In the genomic region with DNA sequence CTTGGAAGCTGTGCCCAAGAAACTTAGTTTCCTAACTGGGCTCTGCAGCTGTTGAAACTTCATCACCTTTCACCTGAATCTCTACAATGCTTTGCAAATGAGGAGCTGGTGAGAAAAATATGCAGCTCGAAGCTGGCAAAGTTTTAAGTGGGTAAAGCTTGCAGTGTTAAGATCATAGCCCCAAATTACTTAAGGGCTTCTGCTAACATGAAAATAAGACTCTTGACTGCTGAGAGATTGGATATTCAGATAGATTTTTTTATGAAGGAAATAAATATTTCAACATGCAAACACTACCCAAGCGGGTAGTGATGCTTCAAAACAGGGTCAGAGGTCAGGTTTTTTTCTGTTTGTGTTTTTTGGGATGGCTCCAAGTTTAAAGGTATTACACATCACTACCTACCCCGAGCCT, we compare ENCODE assay signal across 22 cellular contexts.
"Had no signal": no experiment of that assay in that cellular context is flagged by ENCODE, and none has a peak within 500 bp of the region (broad histone marks: within the 10 kb centered on the region; RNA-seq: fewer than 3 reads in every experiment).

No MANE protein-coding gene starts in this region.

- H2AFZ ChIP-seq: hepatocyte had no signal

- H3K4me1 ChIP-seq: adrenal gland, vagina had no signal

- H3K36me3 Mint-ChIP-seq: activated naive CD4-positive, alpha-beta T cell treated with anti-CD3 and anti-CD28 coated beads, Interleukin-2, amount 50 U/mL, for 72 hours; natural killer cell treated with Interleukin-12 subunit alpha and Interleukin-12 subunit beta and Interleukin-15 and Interleukin-18, amount 100 ng/mL, for 72 hours had no signal

- H3K4me2 ChIP-seq: hepatocyte, smooth muscle cell had no signal

- H3K27me3 Mint-ChIP-seq: natural killer cell treated with Interleukin-12 subunit alpha and Interleukin-12 subunit beta and Interleukin-15 and Interleukin-18, amount 100 ng/mL, for 72 hours; stimulated activated naive CD8-positive, alpha-beta T cell treated with anti-CD3 and anti-CD28 coated beads, Interleukin-15, amount 100 ng/mL, for 72 hours had no signal

- ATAC-seq: activated CD4-positive, CD25-positive, alpha-beta regulatory T cell treated with anti-CD3 and anti-CD28 coated beads, Interleukin-2, amount 50 U/mL, for 24 hours; activated naive CD4-positive, alpha-beta T cell treated with anti-CD3 and anti-CD28 coated beads, Interleukin-2, amount 50 U/mL, for 72 hours; activated T-cell treated with anti-CD3 and anti-CD28 coated beads, Interleukin-2, amount 50 U/mL, for 72 hours; natural killer cell treated with Interleukin-12 subunit alpha and Interleukin-12 subunit beta and Interleukin-15 and Interleukin-18, amount 100 ng/mL, for 72 hours; stimulated activated naive CD8-positive, alpha-beta T cell treated with anti-CD3 and anti-CD28 coated beads, Interleukin-15, amount 100 ng/mL, for 72 hours had no signal

- H3K9me3 Mint-ChIP-seq: activated naive CD4-positive, alpha-beta T cell treated with anti-CD3 and anti-CD28 coated beads, Interleukin-2, amount 50 U/mL, for 72 hours; activated T-cell treated with anti-CD3 and anti-CD28 coated beads, Interleukin-2, amount 50 U/mL, for 72 hours; natural killer cell treated with Interleukin-12 subunit alpha and Interleukin-12 subunit beta and Interleukin-15 and Interleukin-18, amount 100 ng/mL, for 72 hours; stimulated activated naive CD8-positive, alpha-beta T cell treated with anti-CD3 and anti-CD28 coated beads, Interleukin-15, amount 100 ng/mL, for 72 hours; T-helper 1 cell treated with Interleukin-12 subunit alpha and Interleukin-12 subunit beta and Interleukin-4 antibody, amounts not matched to agents 30 μg/mL and 1 μg/mL, for 36 hours had no signal

- H3K4me3 Mint-ChIP-seq: activated T-cell treated with anti-CD3 and anti-CD28 coated beads, Interleukin-2, amount 50 U/mL, for 72 hours; natural killer cell treated with Interleukin-12 subunit alpha and Interleukin-12 subunit beta and Interleukin-15 and Interleukin-18, amount 100 ng/mL, for 72 hours; stimulated activated naive CD8-positive, alpha-beta T cell treated with anti-CD3 and anti-CD28 coated beads, Interleukin-15, amount 100 ng/mL, for 72 hours; T-helper 1 cell treated with Interleukin-12 subunit alpha and Interleukin-12 subunit beta and Interleukin-4 antibody, amounts not matched to agents 30 μg/mL and 1 μg/mL, for 36 hours had no signal

- DNase-seq: activated CD8-positive, alpha-beta memory T cell treated with anti-CD3 and anti-CD28 coated beads for 24 hours; activated CD8-positive, alpha-beta memory T cell treated with anti-CD3 and anti-CD28 coated beads, Interleukin-2, amount 50 U/mL, for 48 hours; activated effector memory CD4-positive, alpha-beta T cell treated with anti-CD3 and anti-CD28 coated beads, Interleukin-2, amount 50 U/mL, for 16 hours; activated T-cell treated with anti-CD3 and anti-CD28 coated beads, Interleukin-2, amount 50 U/mL, for 72 hours; adrenal gland; dorsolateral prefrontal cortex; foreskin fibroblast; left ventricle myocardium inferior; mesendoderm; posterior cingulate gyrus; stimulated activated CD4-positive, alpha-beta T cell treated with anti-CD3 and anti-CD28 coated beads, Interleukin-4, amount 100 ng/mL, for 1 hour; stimulated activated naive CD8-positive, alpha-beta T cell treated with anti-CD3 and anti-CD28 coated beads, Interleukin-15, amount 100 ng/mL, for 72 hours; transverse colon had no signal

- H3K36me3 ChIP-seq: adrenal gland, left ventricle myocardium inferior, suprapubic skin, transverse colon, vagina had no signal

- H3K27ac ChIP-seq: adrenal gland, dorsolateral prefrontal cortex, epithelial cell of prostate, hepatocyte, left ventricle myocardium inferior, suprapubic skin, transverse colon, vagina had no signal

- H3K79me2 ChIP-seq: hepatocyte had no signal

- H3K27ac Mint-ChIP-seq: activated naive CD4-positive, alpha-beta T cell treated with anti-CD3 and anti-CD28 coated beads, Interleukin-2, amount 50 U/mL, for 72 hours; activated T-cell treated with anti-CD3 and anti-CD28 coated beads, Interleukin-2, amount 50 U/mL, for 72 hours; natural killer cell treated with Interleukin-12 subunit alpha and Interleukin-12 subunit beta and Interleukin-15 and Interleukin-18, amount 100 ng/mL, for 72 hours; stimulated activated naive CD8-positive, alpha-beta T cell treated with anti-CD3 and anti-CD28 coated beads, Interleukin-15, amount 100 ng/mL, for 72 hours; T-helper 1 cell treated with Interleukin-12 subunit alpha and Interleukin-12 subunit beta and Interleukin-4 antibody, amounts not matched to agents 30 μg/mL and 1 μg/mL, for 36 hours had no signal

- H3K9me3 ChIP-seq: adrenal gland, left ventricle myocardium inferior, suprapubic skin, transverse colon, vagina had no signal

- H3K27me3 ChIP-seq: adrenal gland, dorsolateral prefrontal cortex, hepatocyte, suprapubic skin, transverse colon, vagina had no signal

- H3K4me3 ChIP-seq: adrenal gland, dorsolateral prefrontal cortex, hepatocyte, left ventricle myocardium inferior, smooth muscle cell, suprapubic skin, transverse colon, vagina had no signal

- H3K4me1 Mint-ChIP-seq: stimulated activated naive CD8-positive, alpha-beta T cell treated with anti-CD3 and anti-CD28 coated beads, Interleukin-15, amount 100 ng/mL, for 72 hours had no signal
